Comparison of ENCODE assay signal across 15 cellular contexts in the genomic region with DNA sequence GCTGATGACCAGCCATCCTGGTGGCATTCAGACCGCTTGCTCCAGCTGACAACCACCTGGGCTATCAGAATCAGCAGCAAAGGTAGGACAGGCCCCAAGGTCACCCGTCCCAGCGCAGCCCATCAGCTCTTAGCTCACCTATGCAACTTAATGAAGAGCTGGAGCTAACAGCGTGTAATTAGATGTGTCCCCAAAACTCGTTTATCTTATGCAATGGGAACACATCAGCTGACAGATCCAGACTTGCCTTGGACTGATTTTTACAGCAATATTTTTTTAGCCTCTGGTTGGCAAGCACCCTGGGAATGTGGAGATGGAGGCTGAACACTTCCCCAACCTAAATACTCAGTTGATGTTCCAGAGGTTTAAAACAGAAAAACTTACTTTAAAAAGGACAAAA.
DNase-seq lines count a peak whose midpoint lies in the region; ATAC-seq and TF ChIP-seq lines count a peak whose summit lies in the region.
"Had no signal": no experiment of that assay in that cellular context is flagged by ENCODE, and none has a peak within 500 bp of the region (broad histone marks: within the 10 kb centered on the region; RNA-seq: fewer than 3 reads in every experiment).

No MANE protein-coding gene starts in this region.

- CTCF ChIA-PET in activated B cell treated with CpG ODN at 0.5 μM for 24 hours (lab: Charles Lee) = no interaction called here

- peaks cover 51% of the 10 kb centered on the region for H3K4me1 ChIP-seq in prostate gland (replicated peaks)
- peaks cover 49% of the 10 kb centered on the region for H3K4me1 ChIP-seq in mucosa of descending colon (ENCODE audit: low read depth)

- peaks cover 59% of the 10 kb centered on the region for H3K4me1 Mint-ChIP-seq in activated B cell treated with CpG ODN at 0.5 μM for 24 hours

- no peak for TF ChIP-seq POLR2A in prostate gland (IDR thresholded peaks at IDR 0.05)

- no peaks in the 10 kb centered on the region for H3K27me3 ChIP-seq in prostate gland (replicated peaks; ENCODE audit: insufficient read depth)

- H3K9me3 ChIP-seq in prostate gland = no peaks in the 10 kb centered on the region
- H3K9me3 ChIP-seq in mucosa of descending colon = no peaks in the 10 kb centered on the region

- H3K27ac ChIP-seq in 22Rv1 = peak overlapping the region; percentile 81
- peak overlapping the region; percentile 80 to 93 for H3K27ac ChIP-seq in prostate gland

- ATAC-seq in activated B cell treated with CpG ODN at 0.5 μM for 24 hours (ENCODE audit: low read depth) (no peak), mucosa of descending colon (no peak)

- no peaks in the 10 kb centered on the region for H3K9me3 Mint-ChIP-seq in activated B cell treated with CpG ODN at 0.5 μM for 24 hours
- H3K9me3 Mint-ChIP-seq: nephron progenitor cell had no signal

- intact Hi-C loops in activated B cell treated with CpG ODN at 0.5 μM for 24 hours (cut with micrococcal nuclease) = no loop called here
- intact Hi-C loops in prostate gland (cut with DNase I) = no loop called here
- intact Hi-C loops in mucosa of descending colon (cut with DNase I, micrococcal nuclease) = no loop called here

- H3K4me3 Mint-ChIP-seq in activated B cell treated with CpG ODN at 0.5 μM for 24 hours = no peak overlapping the region
- H3K4me3 Mint-ChIP-seq: nephron progenitor cell had no signal

- 47% methylated on average over 5 of the region's 5 CpGs for WGBS in prostate gland

- DNase-seq in activated B cell treated with CpG ODN at 0.5 μM for 24 hours = no peak
- DNase-seq in fibroblast of the aortic adventitia (ENCODE audit: low read depth) = peak; percentile 38
- peak; percentile 76 for DNase-seq in prostate gland (ENCODE audit: low spot score)
- DNase-seq in NCI-H2081 treated with DMSO at 0.1 percent for 48 hours (lab: John Stamatoyannopoulos, UW) = no peak
- no peak for DNase-seq in mucosa of descending colon
- no peak for DNase-seq in NCI-H526 (lab: John Stamatoyannopoulos, UW)
- no peak for DNase-seq in RKO (ENCODE audit: low spot score)
- DNase-seq: activated CD4-positive, CD25-positive, alpha-beta regulatory T cell treated with anti-CD3 and anti-CD28 coated beads, Interleukin-2, amount 50 U/mL, for 72 hours; activated gamma-delta T cell; hippocampal formation; KG1; NCI-H2171 treated with DMSO at 0.1 percent for 48 hours; nephron progenitor cell; SHP77 treated with DMSO at 0.1 percent for 48 hours had no signal

- no peaks in the 10 kb centered on the region for H3K27me3 Mint-ChIP-seq in activated B cell treated with CpG ODN at 0.5 μM for 24 hours

- H3K36me3 Mint-ChIP-seq in activated B cell treated with CpG ODN at 0.5 μM for 24 hours (ENCODE audit: low read depth) = peaks cover 8% of the 10 kb centered on the region

- TF ChIP-seq CTCF in 22Rv1 (IDR thresholded peaks at IDR 0.05) (no peak), activated B cell treated with CpG ODN at 0.5 μM for 24 hours (IDR thresholded peaks at IDR 0.05) (no peak), fibroblast of the aortic adventitia (IDR thresholded peaks at IDR 0.05; ENCODE audit: insufficient read depth, low read length) (no peak), prostate gland (IDR thresholded peaks at IDR 0.05) (no peak), mucosa of descending colon (IDR thresholded peaks at IDR 0.05) (no peak)

- H3K4me3 ChIP-seq in fibroblast of the aortic adventitia (ENCODE audit: low read depth, low read length) (no peak overlapping the region), prostate gland (no peak overlapping the region), mucosa of descending colon (no peak overlapping the region)

- H3K36me3 ChIP-seq in prostate gland = no peaks in the 10 kb centered on the region
- no peaks in the 10 kb centered on the region for H3K36me3 ChIP-seq in mucosa of descending colon (ENCODE audit: low read depth)

- peak overlapping the region; percentile 18 for H3K27ac Mint-ChIP-seq in activated B cell treated with CpG ODN at 0.5 μM for 24 hours

- POLR2A ChIA-PET in activated B cell treated with CpG ODN at 0.5 μM for 24 hours (lab: Charles Lee) = interaction anchor here (0.6 to 1.7 kb wide), 4 partner anchors 10 to 76 kb away, joined by 3 to 7 read pairs (median 4); partner anchors contain the start of gene PACSIN2

Comparison
In these comparisons a context has a peak if more than half of its experiments do, and no peak if none do; other contexts are left out.
1. DNase-seq: peak in fibroblast of the aortic adventitia (single experiment) and prostate gland (single experiment); none in activated B cell treated with CpG ODN at 0.5 μM for 24 hours (single experiment), NCI-H2081 treated with DMSO at 0.1 percent for 48 hours (single experiment), mucosa of descending colon (0 of 3), NCI-H526 (0 of 2) and RKO (single experiment).